ENCODE assay signal across 9 cellular contexts in genomic region chr4:15691346-15692140, GRCh38. TPM values are rescaled to one million over a fixed set of nuclear protein-coding genes. Genes with fewer than 3 reads are reported as not detected.
DNase-seq lines count a peak whose midpoint lies in the region; ATAC-seq and TF ChIP-seq lines count a peak whose summit lies in the region.
"Had no signal": no experiment of that assay in that cellular context is flagged by ENCODE, and none has a peak within 500 bp of the region (broad histone marks: within the 10 kb centered on the region; RNA-seq: fewer than 3 reads in every experiment).

No MANE protein-coding gene starts in this region.

- H3K4me3 ChIP-seq in WERI-Rb-1 (ENCODE audit: low read depth, low read length), result no peak overlapping the region
- no peak overlapping the region for H3K4me3 ChIP-seq in right cardiac atrium (ENCODE audit: low read length)
- H3K4me3 ChIP-seq in suprapubic skin, result no peak overlapping the region
- H3K4me3 ChIP-seq in lower leg skin (ENCODE audit: low read depth, poor library complexity, severe bottlenecking), result no peak overlapping the region

- H3K9me3 ChIP-seq in WERI-Rb-1 (ENCODE audit: severe bottlenecking), result peaks cover 6% of the 10 kb centered on the region
- H3K9me3 ChIP-seq in right cardiac atrium (ENCODE audit: control insufficient read depth, low read length), result no peaks in the 10 kb centered on the region
- H3K9me3 ChIP-seq in suprapubic skin, result no peaks in the 10 kb centered on the region

- ATAC-seq in right cardiac atrium, result peak; percentile 10 to 41
- ATAC-seq in HG02678 (IDR thresholded peaks at IDR 0.05; ENCODE audit: unreplicated experiment), result no peak
- no peak for ATAC-seq in HG03378 (IDR thresholded peaks at IDR 0.05; ENCODE audit: unreplicated experiment)

- TF ChIP-seq CTCF in WERI-Rb-1 (IDR thresholded peaks at IDR 0.05; ENCODE audit: low read depth, low read length) (no peak), suprapubic skin (IDR thresholded peaks at IDR 0.05) (no peak), lower leg skin (IDR thresholded peaks at IDR 0.05) (no peak)

- WGBS in right cardiac atrium, result 46% methylated on average over 3 of the region's 3 CpGs
- WGBS in suprapubic skin, result 65% methylated on average over 3 of the region's 3 CpGs
- WGBS in lower leg skin, 2 donors, result 49 to 54% methylated on average over 3 of the region's 3 CpGs

- no peak for TF ChIP-seq EP300 in suprapubic skin (IDR thresholded peaks at IDR 0.05)

- H3K36me3 ChIP-seq in WERI-Rb-1 (peaks cover 22% of the 10 kb centered on the region), suprapubic skin (peaks cover 6% of the 10 kb centered on the region)

- H3K27ac ChIP-seq in WERI-Rb-1, result 0 out of 2 replicates have a peak overlapping the region, but pooled peaks have one; percentile 6
- no peak overlapping the region for H3K27ac ChIP-seq in right cardiac atrium (ENCODE audit: low read length)
- peak overlapping the region; percentile 39 for H3K27ac ChIP-seq in suprapubic skin
- H3K27ac ChIP-seq: 22Rv1 had no signal

- TF ChIP-seq POLR2A in suprapubic skin (IDR thresholded peaks at IDR 0.05) (no peak), lower leg skin (IDR thresholded peaks at IDR 0.05) (no peak)

- DNase-seq in DMS153 (lab: John Stamatoyannopoulos, UW), result peak; percentile 1
- no peak for DNase-seq in DMS153 treated with DMSO at 0.1 percent for 48 hours (lab: John Stamatoyannopoulos, UW; ENCODE audit: unreplicated experiment)
- no peak for DNase-seq in WERI-Rb-1
- no peak for DNase-seq in right cardiac atrium
- DNase-seq in suprapubic skin (ENCODE audit: low spot score in 2 of 2), result no peak
- DNase-seq in lower leg skin (ENCODE audit: low spot score in 2 of 2), result no peak

- H3K4me1 ChIP-seq in right cardiac atrium (ENCODE audit: control insufficient read depth, insufficient read depth, low read length) (peaks cover 5% of the 10 kb centered on the region), suprapubic skin (peaks cover 10% of the 10 kb centered on the region)

- no peaks in the 10 kb centered on the region for H3K27me3 ChIP-seq in WERI-Rb-1 (ENCODE audit: insufficient read depth, low read depth, severe bottlenecking)
- no peaks in the 10 kb centered on the region for H3K27me3 ChIP-seq in right cardiac atrium (ENCODE audit: control insufficient read depth, insufficient read depth)
- no peaks in the 10 kb centered on the region for H3K27me3 ChIP-seq in suprapubic skin

- intact Hi-C loops in right cardiac atrium (cut with DNase I) (no loop called here), lower leg skin (cut with DNase I; ENCODE audit: low total_unique reads) (no loop called here)

RNA-seq across cellular contexts. Expression of gene FAM200B, which starts 9.9 kb away (rescaled TPM):
- 10 to 100 TPM; 32.6 to 40.9 (median 35.0) TPM for total RNA-seq in right cardiac atrium
- 60.3 TPM for polyA plus RNA-seq in right cardiac atrium
- total RNA-seq in suprapubic skin, result 10 to 100 TPM; 18.6 to 39.0 (median 27.5) TPM
- total RNA-seq in lower leg skin, result 10 to 100 TPM; 19.1 to 37.2 (median 28.9) TPM

RNA-seq across cellular contexts. Expression of gene BST1, which starts 11.3 kb away (rescaled TPM):
- total RNA-seq in right cardiac atrium (10 to 100 TPM in 1 of 4 donors, 1 to 10 TPM in 3; 6.3 to 10.9 (median 8.2) TPM), suprapubic skin (1 to 10 TPM; 2.2 to 8.4 (median 4.0) TPM), lower leg skin (1 to 10 TPM; 3.7 to 6.7 (median 5.7) TPM)
- 9.8 TPM for polyA plus RNA-seq in right cardiac atrium

RNA-seq across cellular contexts. Expression of gene FBXL5, which starts 36.4 kb away (rescaled TPM):
- total RNA-seq in right cardiac atrium, result 10 to 100 TPM; 80.8 to 90.1 (median 88.3) TPM
- polyA plus RNA-seq in right cardiac atrium, result 52.8 TPM
- total RNA-seq in suprapubic skin, result 100 to 1,000 TPM in 2 of 4 donors, 10 to 100 TPM in 2; 73.2 to 120 (median 93.7) TPM
- 10 to 100 TPM; 69.4 to 95.0 (median 80.3) TPM for total RNA-seq in lower leg skin

Comparison
In these comparisons a context has a peak if more than half of its experiments do, and no peak if none do; other contexts are left out.
1. ATAC-seq: peak in right cardiac atrium (2 of 2); none in HG02678 (single experiment) and HG03378 (single experiment).